Comparison of ENCODE assay signal across 16 cellular contexts in the genomic region with DNA sequence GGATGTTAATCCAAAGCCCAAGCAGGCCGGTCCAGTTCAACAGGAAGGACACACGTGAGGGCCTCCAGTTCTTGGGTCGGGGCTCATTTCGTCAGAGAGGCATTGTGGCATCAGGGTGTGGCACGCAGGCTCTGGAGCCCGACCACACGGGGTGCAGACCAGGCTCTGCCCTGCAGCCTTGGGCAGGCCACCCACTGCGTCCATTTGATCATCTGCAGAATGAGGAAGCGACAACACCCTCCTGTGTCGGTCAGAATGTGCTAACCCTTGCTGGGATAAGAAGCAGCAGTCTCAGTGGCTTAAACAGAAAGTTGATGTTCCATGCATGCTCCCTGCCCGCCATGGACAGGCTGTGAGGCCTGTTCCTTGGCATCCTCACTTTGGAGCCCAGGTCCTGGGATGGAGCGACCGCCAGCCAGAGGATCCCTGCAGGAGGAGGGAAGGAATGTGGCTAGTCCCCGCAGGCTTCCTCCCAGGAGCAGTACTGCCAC. TPM values are rescaled to one million over a fixed set of nuclear protein-coding genes. Genes with fewer than 3 reads are reported as not detected.
DNase-seq lines count a peak whose midpoint lies in the region; ATAC-seq lines count a peak whose summit lies in the region.
"Had no signal": no experiment of that assay in that cellular context is flagged by ENCODE, and none has a peak within 500 bp of the region (broad histone marks: within the 10 kb centered on the region; RNA-seq: fewer than 3 reads in every experiment).

No MANE protein-coding gene starts in this region.

- H3K36me3 ChIP-seq in H7 (replicated peaks; ENCODE audit: control insufficient read depth, insufficient read depth, low read length) (no peaks in the 10 kb centered on the region), SJCRH30 (no peaks in the 10 kb centered on the region), trophoblast cell (ENCODE audit: control insufficient read depth in 1 of 2, insufficient read depth in 2 of 2, low read length in 2 of 2) (no peaks in the 10 kb centered on the region)

- no peak overlapping the region for H2AK5ac ChIP-seq in trophoblast cell (ENCODE audit: low read length)

- no peak overlapping the region for H2BK120ac ChIP-seq in trophoblast cell (ENCODE audit: insufficient read depth, low read length, poor library complexity)

- no peak overlapping the region for H3K23ac ChIP-seq in trophoblast cell (ENCODE audit: low read length)

- no peaks in the 10 kb centered on the region for H3K27me3 ChIP-seq in H7 (ENCODE audit: control insufficient read depth, insufficient read depth, low read length)
- H3K27me3 ChIP-seq in SJCRH30 = no peaks in the 10 kb centered on the region
- no peaks in the 10 kb centered on the region for H3K27me3 ChIP-seq in trophoblast cell (ENCODE audit: insufficient read depth, low read length)

- no peaks in the 10 kb centered on the region for H3K79me1 ChIP-seq in trophoblast cell (ENCODE audit: low read length)

- H2AFZ ChIP-seq in trophoblast cell (ENCODE audit: insufficient read depth, low read length, poor library complexity) = no peak overlapping the region
- H2AFZ ChIP-seq: parathyroid adenoma had no signal

- no peak overlapping the region for H3K9ac ChIP-seq in trophoblast cell (ENCODE audit: low read length)
- H3K9ac ChIP-seq: parathyroid adenoma had no signal

- H3K27ac ChIP-seq in SJCRH30 = no peak overlapping the region
- H3K27ac ChIP-seq in trophoblast cell (ENCODE audit: low read depth, low read length) = no peak overlapping the region
- H3K27ac ChIP-seq: parathyroid adenoma had no signal

- H3K9me3 ChIP-seq in SJCRH30 (replicated peaks) (0 out of 2 replicates have a peak, but pooled peaks cover 2% of the 10 kb centered on the region), trophoblast cell (ENCODE audit: insufficient read depth, low read depth, low read length) (peaks cover 5% of the 10 kb centered on the region)
- H3K9me3 ChIP-seq: mucosa of descending colon had no signal

- no peak overlapping the region for H2BK5ac ChIP-seq in trophoblast cell (ENCODE audit: low read depth, low read length, poor library complexity)

- no CpG with 5 or more reads among the region's 14 CpGs for WGBS in trophoblast cell (ENCODE audit: extremely low coverage, insufficient coverage, insufficient read length)

- H4K12ac ChIP-seq in trophoblast cell (ENCODE audit: low read depth, low read length) = no peak overlapping the region

- H3K18ac ChIP-seq in trophoblast cell (ENCODE audit: low read length) = no peak overlapping the region

- no peak overlapping the region for H3K4me2 ChIP-seq in trophoblast cell (ENCODE audit: low read length)

- H2BK12ac ChIP-seq in trophoblast cell (ENCODE audit: low read length) = no peak overlapping the region

- no peak overlapping the region for H3K14ac ChIP-seq in trophoblast cell (ENCODE audit: low read length)

- DNase-seq in H7 (peak; percentile 56), SJCRH30 (peak; percentile 36 to 39), foreskin melanocyte (peak; percentile 14), trophoblast cell (peak; percentile 76 to 83), kidney glomerular epithelial cell (lab: John Stamatoyannopoulos, UW) (no peak), HT-29 (ENCODE audit: low spot score) (no peak), NCI-H128 (lab: John Stamatoyannopoulos, UW; ENCODE audit: unreplicated experiment) (no peak)
- DNase-seq: anterior cingulate cortex; GOT3; mucosa of descending colon; NCI-H1436 treated with DMSO at 0.1 percent for 48 hours; NCI-H510A; stimulated activated naive CD8-positive, alpha-beta T cell treated with anti-CD3 and anti-CD28 coated beads, Interleukin-15, amount 100 ng/mL, for 72 hours had no signal

- no peak overlapping the region for H3K4ac ChIP-seq in trophoblast cell (ENCODE audit: low read depth, low read length)

- H3K4me1 ChIP-seq in SJCRH30 (no peaks in the 10 kb centered on the region; the same call in 1 of the 2 replicates), trophoblast cell (ENCODE audit: control insufficient read depth in 1 of 2, insufficient read depth in 2 of 2, low read length in 2 of 2) (peaks cover 10 to 12% of the 10 kb centered on the region in 2 experiments)
- H3K4me1 ChIP-seq: parathyroid adenoma had no signal

- no peak overlapping the region for H4K91ac ChIP-seq in trophoblast cell (ENCODE audit: low read depth, low read length)

- H3K79me2 ChIP-seq in trophoblast cell (ENCODE audit: control insufficient read depth, insufficient read depth, low read length, poor library complexity) = no peaks in the 10 kb centered on the region
- H3K79me2 ChIP-seq: parathyroid adenoma had no signal

- ATAC-seq in HG02938 (IDR thresholded peaks at IDR 0.05; ENCODE audit: unreplicated experiment) = no peak
- ATAC-seq: mucosa of descending colon; Panc1; stimulated activated naive CD8-positive, alpha-beta T cell treated with anti-CD3 and anti-CD28 coated beads, Interleukin-15, amount 100 ng/mL, for 72 hours had no signal

- H3K4me3 ChIP-seq in H7 (ENCODE audit: insufficient read depth, low read depth, low read length) = no peak overlapping the region
- no peak overlapping the region for H3K4me3 ChIP-seq in SJCRH30
- no peak overlapping the region for H3K4me3 ChIP-seq in trophoblast cell (ENCODE audit: low read depth, low read length)
- H3K4me3 ChIP-seq: mucosa of descending colon had no signal

- no peak overlapping the region for H4K8ac ChIP-seq in trophoblast cell (ENCODE audit: low read depth, low read length)

RNA-seq across cellular contexts. Expression of gene RIBC2, which starts 10.8 kb away (rescaled TPM):
- 1.9 and 2.2 TPM in 2 replicates for total RNA-seq in H7 (2014; rRNA removed; shearing (Covaris generic))
- not detected in 2 replicates for total RNA-seq in SJCRH30 (2014; rRNA removed; shearing (Covaris generic))
- 0.93 and 1.2 TPM in 2 replicates for polyA plus RNA-seq in trophoblast cell (2013)
- 3.5 and 6.4 TPM in 2 replicates for total RNA-seq in HT-29 (2014; rRNA removed; shearing (Covaris generic))

RNA-seq across cellular contexts. Expression of gene SMC1B, which starts 10.9 kb away (rescaled TPM):
- 0.07 TPM in 1 of 2 replicates, not detected in the other for total RNA-seq in H7 (2014; rRNA removed; shearing (Covaris generic))
- total RNA-seq in SJCRH30 (2014; rRNA removed; shearing (Covaris generic)) = not detected in 2 replicates
- polyA plus RNA-seq in trophoblast cell (2013) = 0.05 and 0.07 TPM in 2 replicates
- total RNA-seq in HT-29 (2014; rRNA removed; shearing (Covaris generic)) = not detected in 2 replicates
- total RNA-seq: mucosa of descending colon had no signal

Comparison
In these comparisons a context has a peak if more than half of its experiments do, and no peak if none do; other contexts are left out.
1. DNase-seq: peak in H7 (single experiment), SJCRH30 (2 of 2), foreskin melanocyte (single experiment) and trophoblast cell (2 of 2); none in kidney glomerular epithelial cell (single experiment), HT-29 (single experiment) and NCI-H128 (single experiment).